In the genomic region with DNA sequence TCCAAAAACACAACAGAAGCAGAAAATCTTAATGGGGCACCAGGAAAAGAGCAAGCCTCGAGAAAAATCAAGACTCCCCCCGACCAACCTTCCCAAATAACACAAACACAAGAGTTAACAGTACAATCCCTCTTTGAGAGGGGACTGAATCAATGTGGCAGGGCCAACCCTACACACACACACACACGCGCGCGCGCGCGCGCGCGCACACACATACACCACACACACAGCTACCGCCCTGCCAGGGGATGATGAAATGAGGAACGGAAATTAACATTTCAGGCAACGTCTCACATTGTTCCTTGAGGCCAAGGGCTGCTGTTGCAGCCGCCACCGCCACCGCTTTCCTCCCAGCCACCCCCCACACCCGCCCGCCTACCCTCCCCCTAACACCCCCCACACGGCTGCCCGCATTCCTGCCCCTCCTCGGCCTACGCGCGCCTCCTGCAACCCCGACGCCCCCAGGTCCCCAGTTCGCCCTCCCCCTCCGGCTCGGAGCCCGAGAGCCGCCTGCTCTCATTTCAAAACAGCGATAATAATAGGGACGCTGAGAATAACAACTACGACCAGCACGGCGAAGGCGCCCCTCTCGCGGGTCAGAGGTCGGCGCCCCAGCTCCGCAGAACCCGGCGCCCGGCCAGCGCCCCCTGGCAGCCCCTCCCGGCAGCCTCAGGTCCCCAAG, we compare ENCODE assay signal across 8 cellular contexts. TPM values are rescaled to one million over a fixed set of nuclear protein-coding genes. Genes with fewer than 3 reads are reported as not detected.
A peak's percentile ranks its signal among the peaks of the same experiment; 100 is the strongest.
DNase-seq lines count a peak whose midpoint lies in the region; ATAC-seq and TF ChIP-seq lines count a peak whose summit lies in the region.

No MANE protein-coding gene starts in this region.

- H3K9me3 Mint-ChIP-seq in CD14-positive monocyte = peaks cover 0 to 2% (median 0%) of the 10 kb centered on the region in 7 donors
- H3K9me3 Mint-ChIP-seq in chondrocyte (ENCODE audit: low read depth) = no peaks in the 10 kb centered on the region

- TF ChIP-seq CTCF in CD14-positive monocyte (IDR thresholded peaks at IDR 0.05) (peak; percentile 26), chondrocyte (IDR thresholded peaks at IDR 0.05) (peak; percentile 50)

- ATAC-seq in GM21360 (IDR thresholded peaks at IDR 0.05; ENCODE audit: unreplicated experiment) = peak; percentile 26
- ATAC-seq in GM21723 (IDR thresholded peaks at IDR 0.05; ENCODE audit: unreplicated experiment) = no peak

- H3K4me3 Mint-ChIP-seq in CD14-positive monocyte (peak overlapping the region; percentile 82 to 90), chondrocyte (ENCODE audit: unreplicated experiment) (peak overlapping the region; percentile 87)

- DNase-seq in CD14-positive monocyte (ENCODE audit: low spot score) (peak; percentile 91), NCI-H2196 treated with DMSO at 0.1 percent for 48 hours (lab: John Stamatoyannopoulos, UW; ENCODE audit: unreplicated experiment) (peak; percentile 34), chondrocyte (ENCODE audit: low spot score) (no peak), kidney glomerular epithelial cell (lab: John Stamatoyannopoulos, UW) (peak; percentile 71)
- DNase-seq in activated CD4-positive, alpha-beta T cell treated with anti-CD3 and anti-CD28 coated beads for 24 hours (ENCODE audit: low read depth in 2 of 2) = peak; percentile 64 to 68
- peak; percentile 84 for DNase-seq in stimulated activated CD4-positive, alpha-beta T cell treated with anti-CD3 and anti-CD28 coated beads, Interleukin-15, amount 100 ng/mL, for 24 hours

- H3K27ac Mint-ChIP-seq in CD14-positive monocyte (peak overlapping the region; percentile 93 to 99 (median 96)), chondrocyte (ENCODE audit: unreplicated experiment) (peak overlapping the region; percentile 99)

- H3K4me1 Mint-ChIP-seq in CD14-positive monocyte (peaks cover 69% of the 10 kb centered on the region), chondrocyte (ENCODE audit: low read depth) (peaks cover 64% of the 10 kb centered on the region)

- intact Hi-C loops in CD14-positive monocyte (cut with micrococcal nuclease) = loop anchor here (2.0 to 5.0 kb wide), 4 partner anchors 16 to 132 kb away; no protein-coding TSS in a partner anchor

- H3K27me3 Mint-ChIP-seq in CD14-positive monocyte (ENCODE audit: low read depth in 3 of 3) (peaks cover 0 to 7% (median 1%) of the 10 kb centered on the region in 3 donors), chondrocyte (ENCODE audit: low read depth) (no peaks in the 10 kb centered on the region)

- peaks cover 25 to 30% of the 10 kb centered on the region in 2 donors for H3K36me3 Mint-ChIP-seq in CD14-positive monocyte
- H3K36me3 Mint-ChIP-seq in chondrocyte (ENCODE audit: low read depth) = peaks cover 4% of the 10 kb centered on the region

RNA-seq across cellular contexts. Expression of a gene that starts 1.2 kb away (rescaled TPM):
- polyA plus RNA-seq in CD14-positive monocyte = 1 to 10 TPM; 3.2 to 5.4 TPM
- total RNA-seq in chondrocyte = 106 to 185 TPM (median 180 TPM) in 3 replicates

RNA-seq across cellular contexts. Expression of a gene that starts 19.0 kb away (rescaled TPM):
- polyA plus RNA-seq in CD14-positive monocyte = 10 to 100 TPM; 30.3 to 34.4 TPM
- 84.6 to 127 TPM (median 87.6 TPM) in 3 replicates for total RNA-seq in chondrocyte
